In the genomic region with DNA sequence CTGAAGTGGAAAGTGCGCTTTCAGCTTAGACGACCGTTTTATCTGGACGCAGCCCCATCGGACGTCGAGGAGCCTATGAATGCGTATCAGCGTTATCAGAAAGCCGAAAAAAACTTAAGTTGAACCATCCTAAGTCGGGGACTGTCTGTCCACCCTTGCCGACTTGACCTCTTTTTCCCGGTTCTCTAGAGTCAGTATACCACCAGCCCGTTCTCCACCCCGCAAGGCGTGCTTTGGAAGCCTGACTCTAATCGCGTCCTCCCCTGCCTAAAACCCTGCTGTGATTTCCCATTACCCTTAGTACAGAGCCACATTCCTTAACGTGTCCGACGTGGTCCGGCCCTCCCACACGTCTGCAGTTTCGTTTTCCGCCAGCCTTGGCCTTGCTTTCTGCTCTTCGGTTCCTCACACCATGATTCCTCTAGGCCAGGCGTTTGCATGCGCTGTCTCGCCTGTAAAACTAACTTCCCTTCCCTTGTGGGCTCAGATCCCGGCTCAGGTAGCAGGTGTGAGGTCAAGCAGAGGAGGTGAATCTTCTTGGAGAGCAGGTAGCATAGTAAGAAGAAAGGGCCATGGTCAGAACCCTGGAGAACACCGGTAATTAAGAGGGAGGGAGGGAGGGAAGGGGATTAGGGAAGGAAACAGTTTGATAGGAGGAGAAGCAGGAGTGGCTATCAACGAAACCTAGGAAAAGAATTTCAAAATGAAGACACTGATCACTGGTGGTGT, we compare ENCODE assay signal across 6 cellular contexts. TPM values are rescaled to one million over a fixed set of nuclear protein-coding genes. Genes with fewer than 3 reads are reported as not detected.
DNase-seq lines count a peak whose midpoint lies in the region; ATAC-seq and TF ChIP-seq lines count a peak whose summit lies in the region.

No MANE protein-coding gene starts in this region.

- no peak for ATAC-seq in activated CD4-positive, alpha-beta T cell treated with anti-CD3 and anti-CD28 coated beads for 36 hours

- TF ChIP-seq CTCF in WERI-Rb-1 (IDR thresholded peaks at IDR 0.05; ENCODE audit: low read depth, low read length), result no peak

- CTCF ChIA-PET in activated CD4-positive, alpha-beta T cell treated with anti-CD3 and anti-CD28 coated beads for 36 hours (lab: Charles Lee), result interaction anchor here (0.6 to 1.2 kb wide), 2 partner anchors 10 to 215 kb away, joined by 3 to 4 read pairs; no protein-coding TSS in a partner anchor

- peaks cover 25% of the 10 kb centered on the region for H3K36me3 Mint-ChIP-seq in activated CD4-positive, alpha-beta T cell treated with anti-CD3 and anti-CD28 coated beads for 36 hours (ENCODE audit: low read depth)

- no peak overlapping the region for H3K27ac ChIP-seq in WERI-Rb-1
- H3K27ac ChIP-seq in layer of hippocampus (ENCODE audit: low read depth, low read length), result peak overlapping the region; percentile 95

- H3K36me3 ChIP-seq in WERI-Rb-1, result peaks cover 44% of the 10 kb centered on the region

- H3K27me3 Mint-ChIP-seq in activated CD4-positive, alpha-beta T cell treated with anti-CD3 and anti-CD28 coated beads for 36 hours, result peaks cover 14% of the 10 kb centered on the region

- peak overlapping the region; percentile 69 for H3K4me3 ChIP-seq in WERI-Rb-1 (ENCODE audit: low read depth, low read length)

- H3K4me3 Mint-ChIP-seq in activated CD4-positive, alpha-beta T cell treated with anti-CD3 and anti-CD28 coated beads for 36 hours, result peak overlapping the region; percentile 88

- POLR2A ChIA-PET in activated CD4-positive, alpha-beta T cell treated with anti-CD3 and anti-CD28 coated beads for 36 hours (lab: Charles Lee), result no interaction called here

- peaks cover 17% of the 10 kb centered on the region for H3K4me1 Mint-ChIP-seq in activated CD4-positive, alpha-beta T cell treated with anti-CD3 and anti-CD28 coated beads for 36 hours

- intact Hi-C loops in activated CD4-positive, alpha-beta T cell treated with anti-CD3 and anti-CD28 coated beads for 36 hours (cut with DNase I, micrococcal nuclease), result loop anchor here in 1 of 2 experiments (1.0 to 10.0 kb wide), 2 partner anchors 135 to 205 kb away; partner anchors contain the start of genes AGO1 and THRAP3

- no peaks in the 10 kb centered on the region for H3K9me3 ChIP-seq in WERI-Rb-1 (ENCODE audit: severe bottlenecking)

- H3K27me3 ChIP-seq in WERI-Rb-1 (ENCODE audit: insufficient read depth, low read depth, severe bottlenecking) (no peaks in the 10 kb centered on the region), layer of hippocampus (ENCODE audit: control insufficient read depth, insufficient read depth, low read length) (no peaks in the 10 kb centered on the region)

- H3K9me3 Mint-ChIP-seq in activated CD4-positive, alpha-beta T cell treated with anti-CD3 and anti-CD28 coated beads for 36 hours (ENCODE audit: low read depth), result no peaks in the 10 kb centered on the region

- peak; percentile 37 for DNase-seq in activated CD4-positive, alpha-beta T cell treated with anti-CD3 and anti-CD28 coated beads for 36 hours
- no peak for DNase-seq in activated CD4-positive, alpha-beta T cell treated with anti-CD3 and anti-CD28 coated beads for 1 hour
- DNase-seq in WERI-Rb-1 (no peak), activated gamma-delta T cell (lab: John Stamatoyannopoulos, UW) (no peak), NCI-H146 treated with DMSO at 0.1 percent for 48 hours (lab: John Stamatoyannopoulos, UW; ENCODE audit: unreplicated experiment) (no peak)

- peak overlapping the region; percentile 96 for H3K27ac Mint-ChIP-seq in activated CD4-positive, alpha-beta T cell treated with anti-CD3 and anti-CD28 coated beads for 36 hours

RNA-seq across cellular contexts. Expression of gene ADPRS, which starts 0.9 kb away (rescaled TPM):
- total RNA-seq in activated CD4-positive, alpha-beta T cell treated with anti-CD3 and anti-CD28 coated beads for 36 hours, result 10 to 100 TPM; 34.0 to 43.9 TPM

RNA-seq across cellular contexts. Expression of gene TEKT2, which starts 5.7 kb away (rescaled TPM):
- under 1 TPM in 1 of 2 experiments, not detected in 1; 0.16 TPM for total RNA-seq in activated CD4-positive, alpha-beta T cell treated with anti-CD3 and anti-CD28 coated beads for 36 hours

RNA-seq across cellular contexts. Expression of gene COL8A2, which starts 35.5 kb away (rescaled TPM):
- total RNA-seq in activated CD4-positive, alpha-beta T cell treated with anti-CD3 and anti-CD28 coated beads for 36 hours, result under 1 TPM; 0.05 TPM

RNA-seq across cellular contexts. Expression of gene TRAPPC3, which starts 59.7 kb away (rescaled TPM):
- total RNA-seq in activated CD4-positive, alpha-beta T cell treated with anti-CD3 and anti-CD28 coated beads for 36 hours, result 10 to 100 TPM; 43.8 to 53.8 TPM
